ENCODE assay signal across 1 cellular context in the genomic region with DNA sequence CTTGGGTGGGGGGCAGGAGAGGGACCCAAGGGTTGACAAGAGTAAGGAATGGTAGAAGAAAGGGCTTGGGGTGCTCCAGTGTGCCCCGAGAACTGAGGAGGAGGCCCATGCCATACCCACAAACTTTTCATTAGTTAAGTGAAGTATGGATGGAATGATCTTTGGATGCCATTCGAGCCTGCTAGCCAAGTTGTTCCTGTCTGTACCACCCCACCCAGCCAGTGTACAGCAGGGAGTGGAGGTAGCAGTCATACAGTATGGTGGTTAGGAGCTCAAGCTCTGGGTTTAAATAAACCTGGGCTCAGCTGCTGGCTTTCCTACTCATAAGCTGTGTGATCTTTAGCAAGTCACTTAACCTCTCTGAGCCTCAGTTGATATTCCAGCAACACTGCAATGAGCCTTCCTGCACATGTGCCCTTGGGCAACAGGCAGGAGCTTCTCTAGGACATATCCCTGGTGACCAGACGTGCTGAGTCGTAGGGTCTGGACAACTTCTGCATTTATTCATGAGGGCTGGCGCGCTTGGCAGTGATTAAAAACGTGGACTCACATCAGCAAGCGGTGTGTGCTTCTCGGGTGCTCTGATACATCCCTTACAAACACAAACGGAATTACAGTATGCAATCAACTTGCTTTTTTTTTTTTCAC.
TF ChIP-seq lines count a peak whose summit lies in the region.

No MANE protein-coding gene starts in this region.

TF ChIP-seq in HEK293, 187 proteins besides CTCF, POLR2A, EP300 and RAD21 (continued from another document):
- TF ChIP-seq ZBTB49 (tag by site-specific recombination; IDR thresholded peaks at IDR 0.05; ENCODE audit: low read depth) (no peak), ZNF555 (tag by site-specific recombination; conservative IDR thresholded peaks at IDR 0.05) (no peak), ZNF266 (tag by site-specific recombination; IDR thresholded peaks at IDR 0.05; ENCODE audit: low read depth) (no peak), SCRT2 (tag by site-specific recombination; IDR thresholded peaks at IDR 0.05) (0 out of 2 replicates have a peak, but pooled peaks have one; percentile 10), HOXD13 (CRISPR knock-in tag; IDR thresholded peaks at IDR 0.05; ENCODE audit: borderline replicate concordance) (no peak), AEBP2 (tag by site-specific recombination; IDR thresholded peaks at IDR 0.05; ENCODE audit: borderline replicate concordance) (no peak), HOXC10 (CRISPR knock-in tag; IDR thresholded peaks at IDR 0.05) (no peak), ZNF768 (tag by site-specific recombination; IDR thresholded peaks at IDR 0.05) (peak; percentile 100), ZNF777 (tag by site-specific recombination; IDR thresholded peaks at IDR 0.05; ENCODE audit: borderline replicate concordance) (no peak), KLF7 (tag by site-specific recombination; IDR thresholded peaks at IDR 0.05; ENCODE audit: borderline replicate concordance) (no peak), ZBTB21 (tag by site-specific recombination; IDR thresholded peaks at IDR 0.05) (no peak), YY2 (tag by site-specific recombination; IDR thresholded peaks at IDR 0.05) (no peak), ZNF391 (tag by site-specific recombination; IDR thresholded peaks at IDR 0.05; ENCODE audit: borderline replicate concordance, low read depth) (no peak), ZBTB17 (tag by site-specific recombination; IDR thresholded peaks at IDR 0.05) (no peak), BCL11A (tag by site-specific recombination; IDR thresholded peaks at IDR 0.05; ENCODE audit: low read depth) (no peak), ZNF2 (tag by site-specific recombination; IDR thresholded peaks at IDR 0.05) (peak; percentile 11; the same call in 1 of the 2 replicates), ZNF239 (tag by site-specific recombination; IDR thresholded peaks at IDR 0.05) (no peak), YY1 (tag by site-specific recombination; IDR thresholded peaks at IDR 0.05) (no peak), ZNF660 (tag by site-specific recombination; IDR thresholded peaks at IDR 0.05) (no peak), OVOL3 (tag by site-specific recombination; IDR thresholded peaks at IDR 0.05) (no peak), ZSCAN30 (tag by site-specific recombination; IDR thresholded peaks at IDR 0.05) (peak; percentile 12; the same call in 1 of the 2 replicates), ZNF837 (tag by site-specific recombination; IDR thresholded peaks at IDR 0.05) (no peak), ZNF324 (tag by site-specific recombination; IDR thresholded peaks at IDR 0.05) (no peak), ZNF202 (tag by site-specific recombination; IDR thresholded peaks at IDR 0.05; ENCODE audit: borderline replicate concordance) (no peak), ZNF23 (tag by site-specific recombination; IDR thresholded peaks at IDR 0.05; ENCODE audit: borderline replicate concordance) (no peak), ZNF514 (tag by site-specific recombination; IDR thresholded peaks at IDR 0.05) (no peak), ZNF626 (tag by site-specific recombination; IDR thresholded peaks at IDR 0.05) (no peak), ZSCAN16 (tag by site-specific recombination; IDR thresholded peaks at IDR 0.05) (no peak), SCRT1 (tag by site-specific recombination; IDR thresholded peaks at IDR 0.05; ENCODE audit: borderline replicate concordance) (no peak), ZNF112 (tag by site-specific recombination; IDR thresholded peaks at IDR 0.05) (no peak), ZBTB20 (tag by site-specific recombination; IDR thresholded peaks at IDR 0.05) (no peak), ZBTB48 (tag by site-specific recombination; IDR thresholded peaks at IDR 0.05) (no peak), WT1 (tag by site-specific recombination; IDR thresholded peaks at IDR 0.05) (no peak)
- TF ChIP-seq, protein P1, sequence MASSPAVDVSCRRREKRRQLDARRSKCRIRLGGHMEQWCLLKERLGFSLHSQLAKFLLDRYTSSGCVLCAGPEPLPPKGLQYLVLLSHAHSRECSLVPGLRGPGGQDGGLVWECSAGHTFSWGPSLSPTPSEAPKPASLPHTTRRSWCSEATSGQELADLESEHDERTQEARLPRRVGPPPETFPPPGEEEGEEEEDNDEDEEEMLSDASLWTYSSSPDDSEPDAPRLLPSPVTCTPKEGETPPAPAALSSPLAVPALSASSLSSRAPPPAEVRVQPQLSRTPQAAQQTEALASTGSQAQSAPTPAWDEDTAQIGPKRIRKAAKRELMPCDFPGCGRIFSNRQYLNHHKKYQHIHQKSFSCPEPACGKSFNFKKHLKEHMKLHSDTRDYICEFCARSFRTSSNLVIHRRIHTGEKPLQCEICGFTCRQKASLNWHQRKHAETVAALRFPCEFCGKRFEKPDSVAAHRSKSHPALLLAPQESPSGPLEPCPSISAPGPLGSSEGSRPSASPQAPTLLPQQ (tag by site-specific recombination; IDR thresholded peaks at IDR 0.05): no peak
- TF ChIP-seq, protein P2, sequence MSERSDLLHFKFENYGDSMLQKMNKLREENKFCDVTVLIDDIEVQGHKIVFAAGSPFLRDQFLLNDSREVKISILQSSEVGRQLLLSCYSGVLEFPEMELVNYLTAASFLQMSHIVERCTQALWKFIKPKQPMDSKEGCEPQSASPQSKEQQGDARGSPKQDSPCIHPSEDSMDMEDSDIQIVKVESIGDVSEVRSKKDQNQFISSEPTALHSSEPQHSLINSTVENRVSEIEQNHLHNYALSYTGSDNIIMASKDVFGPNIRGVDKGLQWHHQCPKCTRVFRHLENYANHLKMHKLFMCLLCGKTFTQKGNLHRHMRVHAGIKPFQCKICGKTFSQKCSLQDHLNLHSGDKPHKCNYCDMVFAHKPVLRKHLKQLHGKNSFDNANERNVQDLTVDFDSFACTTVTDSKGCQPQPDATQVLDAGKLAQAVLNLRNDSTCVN (tag by site-specific recombination; optimal IDR thresholded peaks at IDR 0.05): no peak
- TF ChIP-seq, protein P3, sequence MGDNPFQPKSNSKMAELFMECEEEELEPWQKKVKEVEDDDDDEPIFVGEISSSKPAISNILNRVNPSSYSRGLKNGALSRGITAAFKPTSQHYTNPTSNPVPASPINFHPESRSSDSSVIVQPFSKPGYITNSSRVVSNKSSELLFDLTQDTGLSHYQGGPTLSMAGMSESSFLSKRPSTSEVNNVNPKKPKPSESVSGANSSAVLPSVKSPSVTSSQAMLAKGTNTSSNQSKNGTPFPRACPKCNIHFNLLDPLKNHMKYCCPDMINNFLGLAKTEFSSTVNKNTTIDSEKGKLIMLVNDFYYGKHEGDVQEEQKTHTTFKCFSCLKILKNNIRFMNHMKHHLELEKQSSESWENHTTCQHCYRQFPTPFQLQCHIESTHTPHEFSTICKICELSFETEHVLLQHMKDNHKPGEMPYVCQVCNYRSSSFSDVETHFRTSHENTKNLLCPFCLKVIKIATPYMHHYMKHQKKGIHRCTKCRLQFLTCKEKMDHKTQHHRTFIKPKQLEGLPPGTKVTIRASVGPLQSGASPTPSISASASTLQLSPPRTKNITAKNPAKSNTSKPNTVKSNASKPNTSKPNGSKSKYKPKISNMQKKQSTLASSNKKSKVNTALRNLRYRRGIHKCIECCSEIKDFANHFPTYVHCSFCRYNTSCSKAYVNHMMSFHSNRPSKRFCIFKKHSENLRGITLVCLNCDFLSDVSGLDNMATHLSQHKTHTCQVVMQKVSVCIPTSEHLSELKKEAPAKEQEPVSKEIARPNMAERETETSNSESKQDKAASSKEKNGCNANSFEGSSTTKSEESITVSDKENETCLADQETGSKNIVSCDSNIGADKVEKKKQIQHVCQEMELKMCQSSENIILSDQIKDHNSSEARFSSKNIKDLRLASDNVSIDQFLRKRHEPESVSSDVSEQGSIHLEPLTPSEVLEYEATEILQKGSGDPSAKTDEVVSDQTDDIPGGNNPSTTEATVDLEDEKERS (tag by site-specific recombination; IDR thresholded peaks at IDR 0.05): no peak
- TF ChIP-seq, protein P4, sequence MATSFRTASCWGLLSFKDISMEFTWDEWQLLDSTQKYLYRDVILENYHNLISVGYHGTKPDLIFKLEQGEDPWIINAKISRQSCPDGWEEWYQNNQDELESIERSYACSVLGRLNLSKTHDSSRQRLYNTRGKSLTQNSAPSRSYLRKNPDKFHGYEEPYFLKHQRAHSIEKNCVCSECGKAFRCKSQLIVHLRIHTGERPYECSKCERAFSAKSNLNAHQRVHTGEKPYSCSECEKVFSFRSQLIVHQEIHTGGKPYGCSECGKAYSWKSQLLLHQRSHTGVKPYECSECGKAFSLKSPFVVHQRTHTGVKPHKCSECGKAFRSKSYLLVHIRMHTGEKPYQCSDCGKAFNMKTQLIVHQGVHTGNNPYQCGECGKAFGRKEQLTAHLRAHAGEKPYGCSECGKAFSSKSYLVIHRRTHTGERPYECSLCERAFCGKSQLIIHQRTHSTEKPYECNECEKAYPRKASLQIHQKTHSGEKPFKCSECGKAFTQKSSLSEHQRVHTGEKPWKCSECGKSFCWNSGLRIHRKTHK (tag by site-specific recombination; IDR thresholded peaks at IDR 0.05): no peak
- TF ChIP-seq, protein P5, sequence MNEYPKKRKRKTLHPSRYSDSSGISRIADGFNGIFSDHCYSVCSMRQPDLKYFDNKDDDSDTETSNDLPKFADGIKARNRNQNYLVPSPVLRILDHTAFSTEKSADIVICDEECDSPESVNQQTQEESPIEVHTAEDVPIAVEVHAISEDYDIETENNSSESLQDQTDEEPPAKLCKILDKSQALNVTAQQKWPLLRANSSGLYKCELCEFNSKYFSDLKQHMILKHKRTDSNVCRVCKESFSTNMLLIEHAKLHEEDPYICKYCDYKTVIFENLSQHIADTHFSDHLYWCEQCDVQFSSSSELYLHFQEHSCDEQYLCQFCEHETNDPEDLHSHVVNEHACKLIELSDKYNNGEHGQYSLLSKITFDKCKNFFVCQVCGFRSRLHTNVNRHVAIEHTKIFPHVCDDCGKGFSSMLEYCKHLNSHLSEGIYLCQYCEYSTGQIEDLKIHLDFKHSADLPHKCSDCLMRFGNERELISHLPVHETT (tag by site-specific recombination; IDR thresholded peaks at IDR 0.05): peak; percentile 20; the same call in 1 of the 2 replicates
TF ChIP-seq in HEK293: peak in this region for 6.
